1 cellular context compared by ENCODE assay signal in the genomic region with DNA sequence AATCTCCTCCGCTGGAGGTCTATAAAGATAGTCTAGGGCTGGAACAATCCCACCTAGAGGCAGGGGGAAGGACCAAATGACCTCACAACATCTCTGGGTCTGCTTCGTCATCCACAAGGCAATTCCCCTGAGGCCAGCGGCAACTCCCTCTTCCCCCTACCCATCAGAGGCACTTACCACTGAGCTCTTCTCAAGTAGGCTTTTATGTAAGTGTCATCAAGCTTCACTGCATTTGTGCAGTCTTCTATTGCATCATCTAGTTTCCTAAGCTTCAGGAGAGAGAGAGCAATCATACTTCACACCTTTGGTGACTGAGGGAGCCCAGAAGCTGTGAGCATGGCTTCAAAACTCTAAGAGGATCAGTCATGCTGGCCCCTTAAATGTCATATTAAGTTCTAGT.
TF ChIP-seq lines count a peak whose summit lies in the region.

No MANE protein-coding gene starts in this region.

TF ChIP-seq in IMR-90, 13 proteins besides CTCF, POLR2A, EP300 and RAD21 (continued from another document):
- peak; percentile 49; the same call in 1 of the 2 replicates for TF ChIP-seq CEBPB (IDR thresholded peaks at IDR 0.05; ENCODE audit: low read depth, low read length)
- TF ChIP-seq, protein P1, sequence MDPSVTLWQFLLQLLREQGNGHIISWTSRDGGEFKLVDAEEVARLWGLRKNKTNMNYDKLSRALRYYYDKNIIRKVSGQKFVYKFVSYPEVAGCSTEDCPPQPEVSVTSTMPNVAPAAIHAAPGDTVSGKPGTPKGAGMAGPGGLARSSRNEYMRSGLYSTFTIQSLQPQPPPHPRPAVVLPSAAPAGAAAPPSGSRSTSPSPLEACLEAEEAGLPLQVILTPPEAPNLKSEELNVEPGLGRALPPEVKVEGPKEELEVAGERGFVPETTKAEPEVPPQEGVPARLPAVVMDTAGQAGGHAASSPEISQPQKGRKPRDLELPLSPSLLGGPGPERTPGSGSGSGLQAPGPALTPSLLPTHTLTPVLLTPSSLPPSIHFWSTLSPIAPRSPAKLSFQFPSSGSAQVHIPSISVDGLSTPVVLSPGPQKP (IDR thresholded peaks at IDR 0.05; ENCODE audit: borderline replicate concordance, low read depth, low read length) = no peak
- TF ChIP-seq, protein P2, sequence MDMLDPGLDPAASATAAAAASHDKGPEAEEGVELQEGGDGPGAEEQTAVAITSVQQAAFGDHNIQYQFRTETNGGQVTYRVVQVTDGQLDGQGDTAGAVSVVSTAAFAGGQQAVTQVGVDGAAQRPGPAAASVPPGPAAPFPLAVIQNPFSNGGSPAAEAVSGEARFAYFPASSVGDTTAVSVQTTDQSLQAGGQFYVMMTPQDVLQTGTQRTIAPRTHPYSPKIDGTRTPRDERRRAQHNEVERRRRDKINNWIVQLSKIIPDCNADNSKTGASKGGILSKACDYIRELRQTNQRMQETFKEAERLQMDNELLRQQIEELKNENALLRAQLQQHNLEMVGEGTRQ (IDR thresholded peaks at IDR 0.05; ENCODE audit: low read depth, low read length) = no peak
